ENCODE assay signal across 9 cellular contexts in genomic region chr1:101178688-101179491, GRCh38. TPM values are rescaled to one million over a fixed set of nuclear protein-coding genes. Genes with fewer than 3 reads are reported as not detected.
DNase-seq lines count a peak whose midpoint lies in the region; ATAC-seq, FAIRE-seq and TF ChIP-seq lines count a peak whose summit lies in the region.
"Had no signal": no experiment of that assay in that cellular context is flagged by ENCODE, and none has a peak within 500 bp of the region (broad histone marks: within the 10 kb centered on the region; RNA-seq: fewer than 3 reads in every experiment).

No MANE protein-coding gene starts in this region.

- no peaks in the 10 kb centered on the region for H3K36me3 ChIP-seq in OCI-LY3 (replicated peaks; ENCODE audit: low read depth, low read length)
- H3K36me3 ChIP-seq: colonic mucosa had no signal

- ATAC-seq in activated CD8-positive, alpha-beta memory T cell treated with anti-CD3 and anti-CD28 coated beads, Interleukin-2, amount 10 ng/mL, durations not matched to agents 7 days and 5 days = peak; percentile 80
- peak; percentile 86 for ATAC-seq in HG02840 (IDR thresholded peaks at IDR 0.05; ENCODE audit: low FRiP score, unreplicated experiment)

- peak; percentile 64 for DNase-seq in activated CD8-positive, alpha-beta memory T cell treated with anti-CD3 and anti-CD28 coated beads, Interleukin-2, amount 10 ng/mL, durations not matched to agents 7 days and 5 days
- no peak for DNase-seq in activated CD8-positive, alpha-beta memory T cell treated with anti-CD3 and anti-CD28 coated beads, Interleukin-2, amount 50 U/mL, for 4 hours
- peak; percentile 15 to 41 (median 39) for DNase-seq in stimulated activated CD4-positive, alpha-beta T cell treated with anti-CD3 and anti-CD28 coated beads, TNF-alpha, amount 100 ng/mL, for 48 hours (ENCODE audit: low read depth in 3 of 3)
- DNase-seq in NCI-H146 treated with DMSO at 0.1 percent for 48 hours (lab: John Stamatoyannopoulos, UW; ENCODE audit: unreplicated experiment) (no peak), cerebellar nuclear complex (lab: John Stamatoyannopoulos, UW) (no peak), D721Med (ENCODE audit: insufficient read length, low spot score) (no peak)
- DNase-seq: colonic mucosa had no signal

- no peaks in the 10 kb centered on the region for H3K9me3 ChIP-seq in OCI-LY3 (ENCODE audit: insufficient read depth, low read length)
- H3K9me3 ChIP-seq: colonic mucosa had no signal

- peak overlapping the region; percentile 65 for H2AFZ ChIP-seq in OCI-LY3 (ENCODE audit: low read depth, low read length)

- peak overlapping the region; percentile 96 for H3K27ac Mint-ChIP-seq in activated CD8-positive, alpha-beta memory T cell treated with anti-CD3 and anti-CD28 coated beads, Interleukin-2, amount 10 ng/mL, durations not matched to agents 7 days and 5 days

- no peaks in the 10 kb centered on the region for H3K27me3 Mint-ChIP-seq in activated CD8-positive, alpha-beta memory T cell treated with anti-CD3 and anti-CD28 coated beads, Interleukin-2, amount 10 ng/mL, durations not matched to agents 7 days and 5 days

- H4K20me1 ChIP-seq in OCI-LY3 (ENCODE audit: insufficient read depth, low read length) = no peaks in the 10 kb centered on the region

- H3K27me3 ChIP-seq in OCI-LY3 (ENCODE audit: low read depth, low read length) = 0 out of 2 replicates have a peak, but pooled peaks cover 6% of the 10 kb centered on the region
- H3K27me3 ChIP-seq: colonic mucosa had no signal

- TF ChIP-seq CTCF in OCI-LY3 (IDR thresholded peaks at IDR 0.05; ENCODE audit: low read depth, low read length) (no peak), D721Med (IDR thresholded peaks at IDR 0.05; ENCODE audit: insufficient read depth, missing control alignments) (no peak)

- H3K4me1 Mint-ChIP-seq in activated CD8-positive, alpha-beta memory T cell treated with anti-CD3 and anti-CD28 coated beads, Interleukin-2, amount 10 ng/mL, durations not matched to agents 7 days and 5 days = peaks cover 61% of the 10 kb centered on the region

- H3K36me3 Mint-ChIP-seq in activated CD8-positive, alpha-beta memory T cell treated with anti-CD3 and anti-CD28 coated beads, Interleukin-2, amount 10 ng/mL, durations not matched to agents 7 days and 5 days = peaks cover 15% of the 10 kb centered on the region

- CTCF ChIA-PET in activated CD8-positive, alpha-beta memory T cell treated with anti-CD3 and anti-CD28 coated beads, Interleukin-2, amount 10 ng/mL, durations not matched to agents 7 days and 5 days (lab: Charles Lee) = interaction anchor here (0.6 to 3.6 kb wide), 8 partner anchors 8 to 77 kb away, joined by 3 to 26 read pairs (median 4); no protein-coding TSS in a partner anchor

- peak overlapping the region; percentile 66 for H3K4me3 ChIP-seq in OCI-LY3 (ENCODE audit: low read length)
- H3K4me3 ChIP-seq: colonic mucosa had no signal

- FAIRE-seq in D721Med (lab: Jason Lieb, UNC) = no peak

- peak overlapping the region; percentile 34; the same call in 1 of the 2 replicates for H3K27ac ChIP-seq in OCI-LY3 (ENCODE audit: low read length)
- H3K27ac ChIP-seq: colonic mucosa had no signal

- no peaks in the 10 kb centered on the region for H3K9me3 Mint-ChIP-seq in activated CD8-positive, alpha-beta memory T cell treated with anti-CD3 and anti-CD28 coated beads, Interleukin-2, amount 10 ng/mL, durations not matched to agents 7 days and 5 days (ENCODE audit: low read depth)

- H3K4me3 Mint-ChIP-seq in activated CD8-positive, alpha-beta memory T cell treated with anti-CD3 and anti-CD28 coated beads, Interleukin-2, amount 10 ng/mL, durations not matched to agents 7 days and 5 days = peak overlapping the region; percentile 73

- H3K4me2 ChIP-seq in OCI-LY3 (ENCODE audit: low read length) = peak overlapping the region; percentile 87

- H3K4me1 ChIP-seq in OCI-LY3 (ENCODE audit: low read length) = peaks cover 17% of the 10 kb centered on the region
- H3K4me1 ChIP-seq: colonic mucosa had no signal

- H3K9ac ChIP-seq in OCI-LY3 (ENCODE audit: low read length) = peak overlapping the region; percentile 25

- H3K79me2 ChIP-seq in OCI-LY3 (ENCODE audit: low read length) = no peaks in the 10 kb centered on the region

RNA-seq across cellular contexts. Expression of gene S1PR1, which starts 57.9 kb away (rescaled TPM):
- total RNA-seq in activated CD8-positive, alpha-beta memory T cell treated with anti-CD3 and anti-CD28 coated beads, Interleukin-2, amount 10 ng/mL, durations not matched to agents 7 days and 5 days = 10 to 100 TPM; 56.0 to 68.2 TPM

Comparison
In these comparisons a context has a peak if more than half of its experiments do, and no peak if none do; other contexts are left out.
1. DNase-seq: peak in activated CD8-positive, alpha-beta memory T cell treated with anti-CD3 and anti-CD28 coated beads, Interleukin-2, amount 10 ng/mL, durations not matched to agents 7 days and 5 days (single experiment) and stimulated activated CD4-positive, alpha-beta T cell treated with anti-CD3 and anti-CD28 coated beads, TNF-alpha, amount 100 ng/mL, for 48 hours (3 of 3); none in activated CD8-positive, alpha-beta memory T cell treated with anti-CD3 and anti-CD28 coated beads, Interleukin-2, amount 50 U/mL, for 4 hours (single experiment), NCI-H146 treated with DMSO at 0.1 percent for 48 hours (single experiment), cerebellar nuclear complex (0 of 2) and D721Med (single experiment).